In the genomic region with DNA sequence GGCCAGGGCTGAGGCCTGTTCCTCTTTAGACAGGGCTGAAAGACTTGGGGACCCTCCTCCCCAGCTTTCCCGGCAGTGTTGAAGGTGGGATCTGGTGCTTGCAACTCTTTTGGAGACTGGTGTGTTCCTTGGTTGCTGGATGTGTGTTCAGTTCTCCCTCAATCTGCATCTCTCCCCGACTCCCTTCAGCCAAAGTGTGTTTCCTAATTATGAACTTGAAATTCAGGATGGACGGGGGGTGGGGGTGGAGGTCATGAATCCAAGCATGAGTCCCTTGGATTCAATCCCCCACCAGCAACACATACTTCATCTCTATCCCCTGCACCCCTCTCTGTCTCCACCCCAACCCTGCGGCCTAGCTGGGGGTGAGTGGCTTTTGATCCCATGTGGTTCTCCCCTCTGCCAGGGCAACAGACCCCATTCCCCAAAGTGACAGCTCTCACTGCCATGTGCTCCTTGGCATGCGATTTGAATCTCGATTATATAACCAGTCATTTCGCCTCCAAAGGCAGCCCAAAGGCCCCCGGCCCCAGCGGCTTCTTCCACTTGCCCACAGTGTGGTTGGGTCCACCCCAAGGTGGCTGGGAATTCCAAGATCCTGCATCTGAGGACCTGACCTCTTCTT, we compare ENCODE assay signal across 9 cellular contexts. TPM values are rescaled to one million over a fixed set of nuclear protein-coding genes. Genes with fewer than 3 reads are reported as not detected.
DNase-seq lines count a peak whose midpoint lies in the region; ATAC-seq and TF ChIP-seq lines count a peak whose summit lies in the region.
"Had no signal": no experiment of that assay in that cellular context is flagged by ENCODE, and none has a peak within 500 bp of the region (broad histone marks: within the 10 kb centered on the region; RNA-seq: fewer than 3 reads in every experiment).

No MANE protein-coding gene starts in this region.

- H3K27ac Mint-ChIP-seq in natural killer cell treated with Interleukin-12 subunit alpha and Interleukin-12 subunit beta and Interleukin-15 and Interleukin-18, amount 100 ng/mL, for 72 hours = peak overlapping the region in 1 of 2 donors; percentile 76

- intact Hi-C loops in dorsolateral prefrontal cortex (cut with DNase I) = loop anchor here (5.0 to 10.0 kb wide), 4 partner anchors 38 to 235 kb away; no protein-coding TSS in a partner anchor

- no peak for ATAC-seq in natural killer cell treated with Interleukin-12 subunit alpha and Interleukin-12 subunit beta and Interleukin-15 and Interleukin-18, amount 100 ng/mL, for 72 hours
- ATAC-seq in HG02970 (IDR thresholded peaks at IDR 0.05; ENCODE audit: low FRiP score, unreplicated experiment) (no peak), HG03045 (IDR thresholded peaks at IDR 0.05; ENCODE audit: unreplicated experiment) (no peak), GM21381 (IDR thresholded peaks at IDR 0.05; ENCODE audit: unreplicated experiment) (no peak)

- peaks cover 27% of the 10 kb centered on the region for H3K4me1 ChIP-seq in ACC112 (ENCODE audit: control insufficient read depth, insufficient read depth, low read length, unreplicated experiment)
- H3K4me1 ChIP-seq in MM.1S (ENCODE audit: low read length) = peaks cover 25% of the 10 kb centered on the region

- no peaks in the 10 kb centered on the region for H3K9me3 ChIP-seq in MM.1S (replicated peaks; ENCODE audit: insufficient read depth, low read length)

- H3K9ac ChIP-seq in MM.1S (ENCODE audit: low read length) = peak overlapping the region; percentile 72; the same call in 1 of the 2 replicates

- H3K79me2 ChIP-seq in ACC112 (ENCODE audit: control insufficient read depth, insufficient read depth, low read length, unreplicated experiment) = peaks cover 62% of the 10 kb centered on the region
- peaks cover 75% of the 10 kb centered on the region for H3K79me2 ChIP-seq in MM.1S (ENCODE audit: low read length)

- H2AFZ ChIP-seq in ACC112 (ENCODE audit: low read length, unreplicated experiment) (no peak overlapping the region), MM.1S (ENCODE audit: low read length) (no peak overlapping the region)

- H3K27me3 Mint-ChIP-seq in natural killer cell treated with Interleukin-12 subunit alpha and Interleukin-12 subunit beta and Interleukin-15 and Interleukin-18, amount 100 ng/mL, for 72 hours = peaks cover 17 to 19% of the 10 kb centered on the region in 2 donors

- H3K27me3 ChIP-seq in ACC112 (ENCODE audit: insufficient read depth, low read length) (no peaks in the 10 kb centered on the region), MM.1S (replicated peaks; ENCODE audit: insufficient read depth, low read length) (no peaks in the 10 kb centered on the region), dorsolateral prefrontal cortex (no peaks in the 10 kb centered on the region)

- H3K9me3 Mint-ChIP-seq in natural killer cell treated with Interleukin-12 subunit alpha and Interleukin-12 subunit beta and Interleukin-15 and Interleukin-18, amount 100 ng/mL, for 72 hours = no peaks in the 10 kb centered on the region

- H3K4me1 Mint-ChIP-seq in natural killer cell treated with Interleukin-12 subunit alpha and Interleukin-12 subunit beta and Interleukin-15 and Interleukin-18, amount 100 ng/mL, for 72 hours (ENCODE audit: low read depth in 2 of 2) = peaks cover 8 to 28% of the 10 kb centered on the region in 2 donors

- H3K9me2 ChIP-seq in MM.1S (replicated peaks; ENCODE audit: insufficient read depth, low read length) = no peaks in the 10 kb centered on the region

- H3K27ac ChIP-seq in ACC112 (ENCODE audit: low read depth, low read length) = no peak overlapping the region
- H3K27ac ChIP-seq in MM.1S (ENCODE audit: low read length) = peak overlapping the region; percentile 69; the same call in 1 of the 2 replicates
- H3K27ac ChIP-seq in dorsolateral prefrontal cortex = peak overlapping the region; percentile 59 to 100 (median 98)

- H4K20me1 ChIP-seq in MM.1S (ENCODE audit: insufficient read depth, low read length) = no peaks in the 10 kb centered on the region

- H3F3A ChIP-seq in MM.1S (ENCODE audit: insufficient read depth, low read length) = peaks cover 14% of the 10 kb centered on the region

- no peaks in the 10 kb centered on the region for H3K36me3 ChIP-seq in ACC112 (ENCODE audit: insufficient read depth, low read length)
- no peaks in the 10 kb centered on the region for H3K36me3 ChIP-seq in MM.1S (replicated peaks; ENCODE audit: insufficient read depth, low read length)

- H3K4me3 ChIP-seq in ACC112 (ENCODE audit: low read depth, low read length) = peak overlapping the region; percentile 98
- H3K4me3 ChIP-seq in MM.1S (ENCODE audit: low read length) = peak overlapping the region; percentile 99
- H3K4me3 ChIP-seq in dorsolateral prefrontal cortex = peak overlapping the region; percentile 59 to 97 (median 85)

- peak overlapping the region; percentile 61 for H3K4me3 Mint-ChIP-seq in natural killer cell treated with Interleukin-12 subunit alpha and Interleukin-12 subunit beta and Interleukin-15 and Interleukin-18, amount 100 ng/mL, for 72 hours

- DNase-seq in MM.1S = no peak
- no peak for DNase-seq in dorsolateral prefrontal cortex
- no peak for DNase-seq in natural killer cell treated with Interleukin-12 subunit alpha and Interleukin-12 subunit beta and Interleukin-15 and Interleukin-18, amount 100 ng/mL, for 72 hours (ENCODE audit: low spot score)
- DNase-seq in T1000 (lab: John Stamatoyannopoulos, UW) = no peak
- DNase-seq: NCI-H82 had no signal

- H3K4me2 ChIP-seq in MM.1S (ENCODE audit: low read depth, low read length) = peak overlapping the region; percentile 87

- no peak for TF ChIP-seq CTCF in MM.1S (IDR thresholded peaks at IDR 0.05; ENCODE audit: low read length)
- TF ChIP-seq CTCF in dorsolateral prefrontal cortex (IDR thresholded peaks at IDR 0.05 in 54 of 56, conservative IDR thresholded peaks at IDR 0.05 in 2 of 56; ENCODE audit: low read depth in 1 of 56, partially characterized antibody in 56 of 56) = no peak

- no peaks in the 10 kb centered on the region for H3K36me3 Mint-ChIP-seq in natural killer cell treated with Interleukin-12 subunit alpha and Interleukin-12 subunit beta and Interleukin-15 and Interleukin-18, amount 100 ng/mL, for 72 hours

RNA-seq across cellular contexts. Expression of a gene that starts 1.3 kb away (rescaled TPM):
- total RNA-seq in dorsolateral prefrontal cortex = 100 to 1,000 TPM in 109 of 120 experiments, 10 to 100 TPM in 11; 93.2 to 496 (median 159) TPM
- total RNA-seq in natural killer cell treated with Interleukin-12 subunit alpha and Interleukin-12 subunit beta and Interleukin-15 and Interleukin-18, amount 100 ng/mL, for 72 hours = 1 to 10 TPM in 1 of 2 donors, under 1 TPM in 1; 0.55 to 2.9 TPM

Comparison
In these comparisons a context has a peak if more than half of its experiments do, and no peak if none do; other contexts are left out.
1. RNA of a gene that starts 1.3 kb away (total RNA-seq): 93.2 to 496 TPM in dorsolateral prefrontal cortex; 0.55 to 2.9 TPM in natural killer cell treated with Interleukin-12 subunit alpha and Interleukin-12 subunit beta and Interleukin-15 and Interleukin-18, amount 100 ng/mL, for 72 hours; every median in the first group is over 10 times any median in the second.
2. Peak in every context shown above with its lines, with median percentiles within 50 percentile points of each other: H3K4me3 ChIP-seq.